ENCODE assay signal across 8 cellular contexts in the genomic region with DNA sequence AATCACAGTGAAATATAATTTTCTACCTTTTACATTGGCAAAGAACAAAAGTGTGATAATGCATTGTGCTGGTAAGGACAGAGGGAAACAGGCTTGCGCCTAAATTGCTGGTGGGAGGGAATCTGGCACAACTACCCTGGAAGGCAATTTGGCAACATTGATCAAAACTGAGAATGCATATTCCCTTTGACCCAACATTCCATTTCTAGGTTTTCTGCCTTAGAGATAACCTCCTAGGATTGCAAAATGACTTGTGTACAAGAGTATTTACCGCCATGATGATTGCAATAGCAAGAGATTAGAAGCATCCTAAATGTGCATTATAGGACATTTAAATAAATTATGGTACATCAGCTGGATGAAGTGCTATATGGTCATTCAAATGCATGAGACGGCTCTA.
"Had no signal": no experiment of that assay in that cellular context is flagged by ENCODE, and none has a peak within 500 bp of the region (broad histone marks: within the 10 kb centered on the region; RNA-seq: fewer than 3 reads in every experiment).

No MANE protein-coding gene starts in this region.

- H3K9me3 Mint-ChIP-seq: HFFc6, IgD-negative memory B cell had no signal

- H3K36me3 ChIP-seq: HAP-1 had no signal

- H3K36me3 Mint-ChIP-seq: IgD-negative memory B cell had no signal

- H3K4me3 Mint-ChIP-seq: HFFc6, IgD-negative memory B cell had no signal

- H3K27ac Mint-ChIP-seq: HFFc6 had no signal

- H3K4me3 ChIP-seq: GM23248, HAP-1 had no signal

- H3K9ac ChIP-seq: GM23248 had no signal

- ATAC-seq: HCT116, HepG2 had no signal

- DNase-seq: GM23248, GOT3, H7, HFFc6 had no signal

- H3K9me3 ChIP-seq: HAP-1 had no signal

- H3K27ac ChIP-seq: GM23248 had no signal

- H2AFZ ChIP-seq: GM23248 had no signal
